8 cellular contexts compared by ENCODE assay signal in genomic region chr5:179530069-179530998, GRCh38. TPM values are rescaled to one million over a fixed set of nuclear protein-coding genes. Genes with fewer than 3 reads are reported as not detected.
DNase-seq lines count a peak whose midpoint lies in the region; ATAC-seq lines count a peak whose summit lies in the region.

No MANE protein-coding gene starts in this region.

- peaks cover 5 to 10% of the 10 kb centered on the region in 2 donors for H3K4me1 ChIP-seq in naive thymus-derived CD4-positive, alpha-beta T cell (ENCODE audit: control insufficient read depth in 2 of 2, insufficient read depth in 2 of 2, low read length in 2 of 2)

- peaks cover 9% of the 10 kb centered on the region for H3K4me1 Mint-ChIP-seq in activated CD8-positive, alpha-beta memory T cell treated with anti-CD3 and anti-CD28 coated beads, Interleukin-2, amount 10 ng/mL, durations not matched to agents 7 days and 5 days
- peaks cover 6 to 20% (median 13%) of the 10 kb centered on the region in 7 donors for H3K4me1 Mint-ChIP-seq in naive thymus-derived CD4-positive, alpha-beta T cell

- H3K27ac Mint-ChIP-seq in activated CD8-positive, alpha-beta memory T cell treated with anti-CD3 and anti-CD28 coated beads, Interleukin-2, amount 10 ng/mL, durations not matched to agents 7 days and 5 days = no peak overlapping the region
- peak overlapping the region in 3 of 9 donors; percentile 12 to 38 (median 25) for H3K27ac Mint-ChIP-seq in naive thymus-derived CD4-positive, alpha-beta T cell

- H3K27me3 Mint-ChIP-seq in activated CD8-positive, alpha-beta memory T cell treated with anti-CD3 and anti-CD28 coated beads, Interleukin-2, amount 10 ng/mL, durations not matched to agents 7 days and 5 days = peaks cover 4% of the 10 kb centered on the region
- peaks cover 0 to 9% (median 0%) of the 10 kb centered on the region in 5 donors for H3K27me3 Mint-ChIP-seq in naive thymus-derived CD4-positive, alpha-beta T cell

- peak overlapping the region; percentile 57 for H3K4me3 Mint-ChIP-seq in activated CD8-positive, alpha-beta memory T cell treated with anti-CD3 and anti-CD28 coated beads, Interleukin-2, amount 10 ng/mL, durations not matched to agents 7 days and 5 days
- peak overlapping the region; percentile 62 to 81 (median 75) for H3K4me3 Mint-ChIP-seq in naive thymus-derived CD4-positive, alpha-beta T cell

- no peaks in the 10 kb centered on the region for H3K36me3 Mint-ChIP-seq in activated CD8-positive, alpha-beta memory T cell treated with anti-CD3 and anti-CD28 coated beads, Interleukin-2, amount 10 ng/mL, durations not matched to agents 7 days and 5 days
- peaks cover 0 to 4% (median 0%) of the 10 kb centered on the region in 5 donors for H3K36me3 Mint-ChIP-seq in naive thymus-derived CD4-positive, alpha-beta T cell

- intact Hi-C loops in naive thymus-derived CD4-positive, alpha-beta T cell (cut with micrococcal nuclease) = loop anchor here (1.0 to 2.0 kb wide), 3 partner anchors 20 to 28 kb away; partner anchors contain the start of gene RUFY1 (in 2 of the 2)

- H3K9me3 Mint-ChIP-seq in activated CD8-positive, alpha-beta memory T cell treated with anti-CD3 and anti-CD28 coated beads, Interleukin-2, amount 10 ng/mL, durations not matched to agents 7 days and 5 days (ENCODE audit: low read depth) = no peaks in the 10 kb centered on the region
- H3K9me3 Mint-ChIP-seq in naive thymus-derived CD4-positive, alpha-beta T cell = no peaks in the 10 kb centered on the region

- no peaks in the 10 kb centered on the region for H3K36me3 ChIP-seq in naive thymus-derived CD4-positive, alpha-beta T cell (ENCODE audit: control insufficient read depth in 2 of 3, insufficient read depth in 3 of 3, low read length in 3 of 3)

- H3K9me3 ChIP-seq in naive thymus-derived CD4-positive, alpha-beta T cell (ENCODE audit: control insufficient read depth in 2 of 3, low read length in 3 of 3) = no peaks in the 10 kb centered on the region

- no peaks in the 10 kb centered on the region for H3K27me3 ChIP-seq in naive thymus-derived CD4-positive, alpha-beta T cell (ENCODE audit: control insufficient read depth in 2 of 2, insufficient read depth in 2 of 2, low read length in 2 of 2)

- H3K4me3 ChIP-seq in naive thymus-derived CD4-positive, alpha-beta T cell (ENCODE audit: low read length) = peak overlapping the region; percentile 48

- H3K27ac ChIP-seq in naive thymus-derived CD4-positive, alpha-beta T cell (ENCODE audit: low read depth, low read length) = peak overlapping the region; percentile 47

- CTCF ChIA-PET in activated CD8-positive, alpha-beta memory T cell treated with anti-CD3 and anti-CD28 coated beads, Interleukin-2, amount 10 ng/mL, durations not matched to agents 7 days and 5 days (lab: Charles Lee) = interaction anchor here (0.6 to 0.8 kb wide), 2 partner anchors 21 to 823 kb away, joined by 3 read pairs; no protein-coding TSS in a partner anchor
- CTCF ChIA-PET in naive thymus-derived CD4-positive, alpha-beta T cell (lab: Charles Lee) = no interaction called here

- ATAC-seq in GM19035 (IDR thresholded peaks at IDR 0.05; ENCODE audit: unreplicated experiment) = peak; percentile 68
- ATAC-seq in HG03457 (IDR thresholded peaks at IDR 0.05; ENCODE audit: unreplicated experiment) = peak; percentile 53
- ATAC-seq in activated CD8-positive, alpha-beta memory T cell treated with anti-CD3 and anti-CD28 coated beads, Interleukin-2, amount 10 ng/mL, durations not matched to agents 7 days and 5 days = peak; percentile 95
- peak; percentile 52 for ATAC-seq in esophagus mucosa
- ATAC-seq in naive thymus-derived CD4-positive, alpha-beta T cell = peak; percentile 94
- ATAC-seq in HG02938 (IDR thresholded peaks at IDR 0.05; ENCODE audit: unreplicated experiment) = no peak

- DNase-seq in activated CD8-positive, alpha-beta memory T cell treated with anti-CD3 and anti-CD28 coated beads, Interleukin-2, amount 10 ng/mL, durations not matched to agents 7 days and 5 days = peak; percentile 72
- DNase-seq in naive thymus-derived CD4-positive, alpha-beta T cell = peak; percentile 46 to 70 (median 59)
- DNase-seq in stimulated activated naive CD4-positive, alpha-beta T cell (lab: John Stamatoyannopoulos, UW) = peak; percentile 26 to 62 (median 50)
- no peak for DNase-seq in DMS114 treated with DMSO at 0.1 percent for 48 hours (lab: John Stamatoyannopoulos, UW; ENCODE audit: unreplicated experiment)

- POLR2A ChIA-PET in naive thymus-derived CD4-positive, alpha-beta T cell (lab: Charles Lee) = interaction anchor here (1.0 to 1.4 kb wide), 3 partner anchors 20 to 29 kb away, joined by 3 to 6 read pairs (median 4); partner anchors contain the start of gene RUFY1

RNA-seq across cellular contexts. Expression of gene RUFY1, which starts 20.0 kb away (rescaled TPM):
- total RNA-seq in activated CD8-positive, alpha-beta memory T cell treated with anti-CD3 and anti-CD28 coated beads, Interleukin-2, amount 10 ng/mL, durations not matched to agents 7 days and 5 days = 10 to 100 TPM; 37.4 to 37.9 TPM
- total RNA-seq in esophagus mucosa = 30.6 TPM
- 10 to 100 TPM; 31.8 to 63.0 (median 52.3) TPM for total RNA-seq in naive thymus-derived CD4-positive, alpha-beta T cell
- 10 to 100 TPM; 21.0 to 34.6 TPM for polyA plus RNA-seq in naive thymus-derived CD4-positive, alpha-beta T cell
